Comparison of ENCODE assay signal across 8 cellular contexts in genomic region chr6:130602151-130602770, GRCh38.
A peak's percentile ranks its signal among the peaks of the same experiment; 100 is the strongest.
DNase-seq lines count a peak whose midpoint lies in the region; ATAC-seq and TF ChIP-seq lines count a peak whose summit lies in the region.

No MANE protein-coding gene starts in this region.

- TF ChIP-seq CTCF in AG04449 (IDR thresholded peaks at IDR 0.05; ENCODE audit: insufficient read depth, low read length, missing control alignments) = no peak
- TF ChIP-seq CTCF in hepatocyte (IDR thresholded peaks at IDR 0.05; ENCODE audit: poor library complexity) = no peak
- TF ChIP-seq CTCF in right lobe of liver (IDR thresholded peaks at IDR 0.05) = no peak

- no peak overlapping the region for H2AFZ ChIP-seq in hepatocyte

- DNase-seq in AG04449 (ENCODE audit: low read depth, low spot score) = peak; percentile 91
- peak; percentile 97 for DNase-seq in HS-27A (ENCODE audit: low read depth)
- peak; percentile 14 to 26 for DNase-seq in activated T-cell treated with anti-CD3 and anti-CD28 coated beads, Interleukin-2, amount 50 U/mL, for 72 hours
- DNase-seq in hepatocyte (ENCODE audit: low spot score) = peak; percentile 50
- no peak for DNase-seq in right lobe of liver
- no peak for DNase-seq in mucosa of gallbladder (ENCODE audit: low spot score)

- no peaks in the 10 kb centered on the region for H4K20me1 ChIP-seq in hepatocyte (ENCODE audit: insufficient read depth, poor library complexity, severe bottlenecking)

- POLR2A ChIA-PET in AG04449 (lab: Yijun Ruan, JAX) = interaction anchor here (0.8 to 1.4 kb wide), 4 partner anchors 14 to 119 kb away, joined by 3 to 6 read pairs (median 4); no protein-coding TSS in a partner anchor

- H3K27ac ChIP-seq in hepatocyte (peak overlapping the region; percentile 11), right lobe of liver (no peak overlapping the region)

- no peak for TF ChIP-seq POLR2A in right lobe of liver (IDR thresholded peaks at IDR 0.05)

- no peaks in the 10 kb centered on the region for H3K9me2 ChIP-seq in hepatocyte (replicated peaks; ENCODE audit: insufficient read depth)

- H3K4me2 ChIP-seq in hepatocyte = no peak overlapping the region

- H3K4me3 ChIP-seq in AG04449 (ENCODE audit: low read depth, low read length) = no peak overlapping the region
- H3K4me3 ChIP-seq in hepatocyte = no peak overlapping the region
- no peak overlapping the region for H3K4me3 ChIP-seq in right lobe of liver

- peaks cover 38% of the 10 kb centered on the region for H3K4me1 Mint-ChIP-seq in activated T-cell treated with anti-CD3 and anti-CD28 coated beads, Interleukin-2, amount 50 U/mL, for 72 hours (ENCODE audit: low read depth)

- H3K27me3 ChIP-seq in hepatocyte = no peaks in the 10 kb centered on the region
- H3K27me3 ChIP-seq in right lobe of liver = no peaks in the 10 kb centered on the region

- H3K9me3 ChIP-seq in hepatocyte (ENCODE audit: low read depth) (no peaks in the 10 kb centered on the region), right lobe of liver (no peaks in the 10 kb centered on the region)

- peak; percentile 94 to 96 for ATAC-seq in activated T-cell treated with anti-CD3 and anti-CD28 coated beads, Interleukin-2, amount 50 U/mL, for 72 hours (replicated peaks in 1 of 2)
- ATAC-seq in HG02798 (IDR thresholded peaks at IDR 0.05; ENCODE audit: poor library complexity, unreplicated experiment) (no peak), right lobe of liver (no peak), HG03354 (IDR thresholded peaks at IDR 0.05; ENCODE audit: poor library complexity, severe bottlenecking, unreplicated experiment) (no peak)

- peaks cover 5% of the 10 kb centered on the region in 2 donors for H3K9me3 Mint-ChIP-seq in activated T-cell treated with anti-CD3 and anti-CD28 coated beads, Interleukin-2, amount 50 U/mL, for 72 hours

- H3K4me1 ChIP-seq in hepatocyte (ENCODE audit: insufficient read depth) (no peaks in the 10 kb centered on the region), right lobe of liver (no peaks in the 10 kb centered on the region)

- H3K27me3 Mint-ChIP-seq in activated T-cell treated with anti-CD3 and anti-CD28 coated beads, Interleukin-2, amount 50 U/mL, for 72 hours (ENCODE audit: low read depth) = peaks cover 7% of the 10 kb centered on the region

- peak overlapping the region; percentile 8 for H3K27ac Mint-ChIP-seq in activated T-cell treated with anti-CD3 and anti-CD28 coated beads, Interleukin-2, amount 50 U/mL, for 72 hours

- H3K36me3 Mint-ChIP-seq in activated T-cell treated with anti-CD3 and anti-CD28 coated beads, Interleukin-2, amount 50 U/mL, for 72 hours (ENCODE audit: insufficient read depth in 2 of 2) = peaks cover 3% of the 10 kb centered on the region in 2 donors

- H3K4me3 Mint-ChIP-seq in activated T-cell treated with anti-CD3 and anti-CD28 coated beads, Interleukin-2, amount 50 U/mL, for 72 hours = peak overlapping the region; percentile 21 to 42

- intact Hi-C loops in right lobe of liver (cut with DNase I) = no loop called here

- 40% methylated on average over 8 of the region's 8 CpGs for WGBS in hepatocyte (ENCODE audit: low lambda C conversion rate, missing lambda C conversion rate)
- 48% methylated on average over 8 of the region's 8 CpGs for WGBS in right lobe of liver (ENCODE audit: insufficient coverage, low coverage, low lambda C conversion rate, missing lambda C conversion rate)

- CTCF ChIA-PET in AG04449 (lab: Yijun Ruan, JAX) = interaction anchor here (1.0 kb wide), 3 partner anchors 17 to 237 kb away, joined by 3 read pairs; no protein-coding TSS in a partner anchor

- H3K79me2 ChIP-seq in hepatocyte = no peaks in the 10 kb centered on the region

- H3K36me3 ChIP-seq in hepatocyte (replicated peaks; ENCODE audit: insufficient read depth, low read depth) (no peaks in the 10 kb centered on the region), right lobe of liver (no peaks in the 10 kb centered on the region)

Comparison
In these comparisons a context has a peak if more than half of its experiments do, and no peak if none do; other contexts are left out.
1. DNase-seq: peak in AG04449 (single experiment), HS-27A (single experiment), activated T-cell treated with anti-CD3 and anti-CD28 coated beads, Interleukin-2, amount 50 U/mL, for 72 hours (2 of 2) and hepatocyte (single experiment); none in right lobe of liver (0 of 3) and mucosa of gallbladder (single experiment).
2. ATAC-seq: peak in activated T-cell treated with anti-CD3 and anti-CD28 coated beads, Interleukin-2, amount 50 U/mL, for 72 hours (2 of 2); none in HG02798 (single experiment), right lobe of liver (0 of 4) and HG03354 (single experiment).